In genomic region chr3:56900801-56901200, GRCh38 we compare ENCODE assay signal across 9 cellular contexts.
"Had no signal": no experiment of that assay in that cellular context is flagged by ENCODE, and none has a peak within 500 bp of the region (broad histone marks: within the 10 kb centered on the region; RNA-seq: fewer than 3 reads in every experiment).

No MANE protein-coding gene starts in this region.

- H3K27me3 Mint-ChIP-seq: IgD-negative memory B cell had no signal

- H3K27ac ChIP-seq: GM23248, HL-60 had no signal

- H3K4me3 ChIP-seq: GM23248, HAP-1 had no signal

- DNase-seq: GM23248, GOT3, H7, HFFc6 had no signal

- H3K27ac Mint-ChIP-seq: HFFc6 had no signal

- H3K9me3 ChIP-seq: HAP-1 had no signal

- H3K4me3 Mint-ChIP-seq: HFFc6, IgD-negative memory B cell had no signal

- H3K36me3 ChIP-seq: HAP-1 had no signal

- H3K9me3 Mint-ChIP-seq: HFFc6, IgD-negative memory B cell had no signal

- ATAC-seq: HCT116, HepG2 had no signal
